ENCODE assay signal across 8 cellular contexts in the genomic region with DNA sequence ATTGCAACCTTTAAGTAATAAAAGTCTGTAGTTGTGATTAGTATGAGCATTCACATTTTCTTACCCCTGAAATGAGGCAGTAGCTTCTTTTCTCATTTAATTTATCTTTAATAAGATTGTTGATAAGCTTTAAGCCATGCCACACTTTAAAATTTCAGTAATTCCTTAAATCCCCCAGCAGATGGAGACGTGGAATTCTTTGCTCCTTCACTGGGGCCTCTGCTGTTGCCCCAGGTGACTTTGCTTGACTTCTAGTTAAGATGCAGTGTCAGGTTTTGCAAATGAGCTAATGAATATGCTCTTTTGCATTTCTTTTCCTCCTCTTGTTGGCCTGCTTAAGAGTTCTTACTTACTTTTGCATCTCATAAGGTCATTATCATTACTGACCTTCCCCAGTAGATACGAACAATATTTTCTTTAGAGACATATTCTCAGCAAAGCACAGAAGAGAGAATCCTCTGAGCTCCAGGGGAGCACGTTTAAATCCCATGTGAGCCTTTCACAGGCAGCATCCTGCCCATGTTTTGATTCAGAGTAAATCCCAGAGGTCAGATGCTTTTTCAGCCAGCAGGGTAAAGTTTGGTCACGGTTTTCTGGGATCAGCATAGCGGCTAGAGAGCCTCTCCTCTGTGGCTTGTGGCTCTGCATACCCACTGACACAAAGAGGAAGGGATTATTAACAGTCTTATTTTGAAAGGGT.
A peak's percentile ranks its signal among the peaks of the same experiment; 100 is the strongest.
DNase-seq lines count a peak whose midpoint lies in the region; ATAC-seq and TF ChIP-seq lines count a peak whose summit lies in the region.

No MANE protein-coding gene starts in this region.

- H3K27ac Mint-ChIP-seq in WTC11, result peak overlapping the region; percentile 97
- H3K27ac Mint-ChIP-seq in activated CD8-positive, alpha-beta T cell treated with anti-CD3 and anti-CD28 coated beads, Interleukin-2, amount 10 ng/mL, durations not matched to agents 7 days and 5 days, result no peak overlapping the region

- H3K9ac ChIP-seq in iPS-20b (ENCODE audit: low read depth, low read length), result no peak overlapping the region

- ATAC-seq in WTC11 (peak; percentile 92), HG03108 (IDR thresholded peaks at IDR 0.05; ENCODE audit: unreplicated experiment) (no peak)
- no peak for ATAC-seq in activated CD8-positive, alpha-beta T cell treated with anti-CD3 and anti-CD28 coated beads, Interleukin-2, amount 10 ng/mL, durations not matched to agents 7 days and 5 days

- no peaks in the 10 kb centered on the region for H3K27me3 ChIP-seq in iPS-20b (ENCODE audit: insufficient read depth, low read length)
- no peaks in the 10 kb centered on the region for H3K27me3 ChIP-seq in vagina

- peaks cover 13% of the 10 kb centered on the region for H3K4me1 Mint-ChIP-seq in WTC11
- H3K4me1 Mint-ChIP-seq in activated CD8-positive, alpha-beta T cell treated with anti-CD3 and anti-CD28 coated beads, Interleukin-2, amount 10 ng/mL, durations not matched to agents 7 days and 5 days (ENCODE audit: low read depth), result no peaks in the 10 kb centered on the region

- H3K4me3 Mint-ChIP-seq in WTC11, result peak overlapping the region; percentile 28
- H3K4me3 Mint-ChIP-seq in activated CD8-positive, alpha-beta T cell treated with anti-CD3 and anti-CD28 coated beads, Interleukin-2, amount 10 ng/mL, durations not matched to agents 7 days and 5 days, result no peak overlapping the region

- no peaks in the 10 kb centered on the region for H3K36me3 Mint-ChIP-seq in WTC11
- no peaks in the 10 kb centered on the region for H3K36me3 Mint-ChIP-seq in activated CD8-positive, alpha-beta T cell treated with anti-CD3 and anti-CD28 coated beads, Interleukin-2, amount 10 ng/mL, durations not matched to agents 7 days and 5 days (ENCODE audit: low read depth)

- DNase-seq in Ammon's horn (ENCODE audit: low spot score), result peak; percentile 28
- peak; percentile 20 for DNase-seq in HuH-7.5 (ENCODE audit: low spot score)
- peak; percentile 27 for DNase-seq in WTC11 (ENCODE audit: low spot score)
- DNase-seq in vagina (ENCODE audit: extremely low spot score in 2 of 2), result no peak
- DNase-seq in activated CD8-positive, alpha-beta T cell treated with anti-CD3 and anti-CD28 coated beads, Interleukin-2, amount 10 ng/mL, durations not matched to agents 7 days and 5 days, result no peak
- no peak for DNase-seq in NCI-H226

- TF ChIP-seq POLR2A in vagina (IDR thresholded peaks at IDR 0.05), result no peak

- POLR2A ChIA-PET in WTC11 (lab: Charles Lee), result no interaction called here
- POLR2A ChIA-PET in activated CD8-positive, alpha-beta T cell treated with anti-CD3 and anti-CD28 coated beads, Interleukin-2, amount 10 ng/mL, durations not matched to agents 7 days and 5 days (lab: Charles Lee), result no interaction called here

- no peaks in the 10 kb centered on the region for H3K27me3 Mint-ChIP-seq in WTC11 (ENCODE audit: low read depth)
- no peaks in the 10 kb centered on the region for H3K27me3 Mint-ChIP-seq in activated CD8-positive, alpha-beta T cell treated with anti-CD3 and anti-CD28 coated beads, Interleukin-2, amount 10 ng/mL, durations not matched to agents 7 days and 5 days (ENCODE audit: low read depth)

- TF ChIP-seq CTCF in WTC11 (IDR thresholded peaks at IDR 0.05) (peak; percentile 42), vagina (IDR thresholded peaks at IDR 0.05) (peak in 2 of 3 experiments; percentile 26 to 29)

- CTCF ChIA-PET in WTC11 (lab: Charles Lee), result interaction anchor here (0.7 to 2.3 kb wide), 59 partner anchors 8 to 726 kb away, joined by 3 to 16 read pairs (median 4); partner anchors contain the start of gene PTPRM
- CTCF ChIA-PET in activated CD8-positive, alpha-beta T cell treated with anti-CD3 and anti-CD28 coated beads, Interleukin-2, amount 10 ng/mL, durations not matched to agents 7 days and 5 days (lab: Charles Lee), result no interaction called here

- no peak overlapping the region for H3K27ac ChIP-seq in iPS-20b (ENCODE audit: low read length)
- H3K27ac ChIP-seq in vagina, result no peak overlapping the region

- peaks cover 13% of the 10 kb centered on the region; the same call in 1 of the 2 replicates for H3K4me1 ChIP-seq in iPS-20b (ENCODE audit: insufficient read depth, low read length)
- H3K4me1 ChIP-seq in vagina, result no peaks in the 10 kb centered on the region

- intact Hi-C loops in vagina (cut with DNase I), result no loop called here

- H3K4me3 ChIP-seq in iPS-20b (ENCODE audit: low read length) (0 out of 2 replicates have a peak overlapping the region, but pooled peaks have one; percentile 4), vagina (no peak overlapping the region)

- H3K36me3 ChIP-seq in iPS-20b (ENCODE audit: insufficient read depth, low read depth, low read length) (no peaks in the 10 kb centered on the region), vagina (no peaks in the 10 kb centered on the region)

- H3K9me3 ChIP-seq in iPS-20b (ENCODE audit: insufficient read depth, low read depth, low read length) (no peaks in the 10 kb centered on the region), vagina (no peaks in the 10 kb centered on the region)

- H3K9me3 Mint-ChIP-seq in WTC11, result no peaks in the 10 kb centered on the region
- no peaks in the 10 kb centered on the region for H3K9me3 Mint-ChIP-seq in activated CD8-positive, alpha-beta T cell treated with anti-CD3 and anti-CD28 coated beads, Interleukin-2, amount 10 ng/mL, durations not matched to agents 7 days and 5 days (ENCODE audit: insufficient read depth)

TF ChIP-seq in WTC11, 78 proteins besides CTCF, POLR2A, EP300 and RAD21:
- no peak for TF ChIP-seq SOX15 (CRISPR knock-in tag; IDR thresholded peaks at IDR 0.05)
- TF ChIP-seq ZNF121 (CRISPR knock-in tag; IDR thresholded peaks at IDR 0.05), result peak; percentile 48; the same call in 1 of the 2 replicates

Comparison
In these comparisons a context has a peak if more than half of its experiments do, and no peak if none do; other contexts are left out.
1. DNase-seq: peak in Ammon's horn (single experiment), HuH-7.5 (single experiment) and WTC11 (single experiment); none in vagina (0 of 2), activated CD8-positive, alpha-beta T cell treated with anti-CD3 and anti-CD28 coated beads, Interleukin-2, amount 10 ng/mL, durations not matched to agents 7 days and 5 days (single experiment) and NCI-H226 (single experiment).